ENCODE assay signal across 1 cellular context in genomic region chr18:35178260-35178659, GRCh38.
TF ChIP-seq lines count a peak whose summit lies in the region.

No MANE protein-coding gene starts in this region.

TF ChIP-seq in GM12878, 131 proteins besides CTCF, POLR2A, EP300 and RAD21 (continued from another document):
- TF ChIP-seq BCLAF1 (IDR thresholded peaks at IDR 0.05) (no peak), SRF (IDR thresholded peaks at IDR 0.05; ENCODE audit: low read depth in 2 of 2, low read length in 2 of 2) (no peak), ETV6 (conservative IDR thresholded peaks at IDR 0.05 in 1 of 2, IDR thresholded peaks at IDR 0.05 in 1 of 2; ENCODE audit: borderline replicate concordance in 1 of 2, low read depth in 1 of 2) (no peak), TARDBP (IDR thresholded peaks at IDR 0.05; ENCODE audit: borderline replicate concordance) (no peak), NBN (IDR thresholded peaks at IDR 0.05) (no peak)
